ENCODE assay signal across 10 cellular contexts in the genomic region with DNA sequence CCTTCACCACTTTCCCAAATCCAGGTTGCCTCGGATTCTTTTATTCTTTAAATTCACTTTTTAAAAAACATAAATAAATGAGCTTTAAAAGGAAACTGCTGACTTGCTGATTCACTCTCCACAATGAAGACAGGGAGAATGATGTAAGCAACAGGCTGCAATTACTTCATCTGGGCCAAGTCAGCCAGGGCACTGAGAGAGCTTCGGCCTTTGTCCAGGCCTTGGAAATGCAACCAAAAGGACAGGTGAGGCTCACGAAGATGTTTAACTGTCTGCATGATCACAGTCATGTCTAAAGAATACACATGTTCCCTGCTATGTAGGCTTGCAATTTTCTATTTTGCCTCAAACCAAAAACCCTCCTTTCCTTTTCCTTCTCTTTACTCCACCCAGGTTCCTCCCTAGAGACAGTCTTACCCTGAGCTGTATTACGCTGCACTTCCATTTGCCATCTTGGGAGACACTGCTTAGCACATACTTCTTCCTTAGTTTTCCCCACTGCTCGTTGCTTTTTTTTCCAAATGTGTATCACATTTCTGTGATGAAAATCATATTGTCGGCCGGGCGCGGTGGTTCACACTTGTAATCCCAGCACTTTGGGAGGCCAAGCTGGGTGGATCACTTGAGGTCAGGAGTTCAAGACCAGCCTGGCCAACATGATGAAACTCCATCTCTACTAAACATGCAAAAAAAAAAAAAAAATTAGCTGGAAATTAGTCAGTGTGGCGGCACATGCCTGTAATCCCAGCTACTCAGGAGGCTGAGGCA. TPM values are rescaled to one million over a fixed set of nuclear protein-coding genes. Genes with fewer than 3 reads are reported as not detected.
DNase-seq lines count a peak whose midpoint lies in the region; ATAC-seq and TF ChIP-seq lines count a peak whose summit lies in the region.
"Had no signal": no experiment of that assay in that cellular context is flagged by ENCODE, and none has a peak within 500 bp of the region (broad histone marks: within the 10 kb centered on the region; RNA-seq: fewer than 3 reads in every experiment).

No MANE protein-coding gene starts in this region.

- ATAC-seq in activated B cell treated with CpG ODN at 0.5 μM for 24 hours (ENCODE audit: low read depth) (no peak), left ventricle myocardium superior (peak; percentile 9)

- intact Hi-C loops in activated B cell treated with CpG ODN at 0.5 μM for 24 hours (cut with micrococcal nuclease) (no loop called here), left ventricle myocardium superior (cut with micrococcal nuclease) (no loop called here)
- intact Hi-C loops in CD4-positive, alpha-beta memory T cell (cut with micrococcal nuclease), result no loop called here
- intact Hi-C loops in activated naive CD4-positive, alpha-beta T cell treated with anti-CD3 and anti-CD28 coated beads for 36 hours (cut with micrococcal nuclease), result no loop called here

- no peaks in the 10 kb centered on the region for H3K9me3 ChIP-seq in skeletal muscle satellite cell (replicated peaks; ENCODE audit: low read length)
- no peaks in the 10 kb centered on the region for H3K9me3 ChIP-seq in CD4-positive, alpha-beta memory T cell (ENCODE audit: control insufficient read depth in 1 of 2, low read length in 2 of 2)

- no peaks in the 10 kb centered on the region for H3K9me3 Mint-ChIP-seq in activated B cell treated with CpG ODN at 0.5 μM for 24 hours
- no peaks in the 10 kb centered on the region for H3K9me3 Mint-ChIP-seq in CD4-positive, alpha-beta memory T cell
- no peaks in the 10 kb centered on the region for H3K9me3 Mint-ChIP-seq in activated naive CD4-positive, alpha-beta T cell treated with anti-CD3 and anti-CD28 coated beads for 36 hours

- no peak overlapping the region for H3K4me2 ChIP-seq in skeletal muscle satellite cell (ENCODE audit: low read length)

- peaks cover 36% of the 10 kb centered on the region for H3K4me1 ChIP-seq in skeletal muscle satellite cell (ENCODE audit: control insufficient read depth, insufficient read depth, low read length)
- peaks cover 33% of the 10 kb centered on the region for H3K4me1 ChIP-seq in CD4-positive, alpha-beta memory T cell (ENCODE audit: insufficient read depth, low read length)

- CTCF ChIA-PET in activated B cell treated with CpG ODN at 0.5 μM for 24 hours (lab: Charles Lee), result interaction anchor here (1.2 kb wide), 1 partner anchor 71 kb away, joined by 3 read pairs; a partner anchor contains a TSS
- CTCF ChIA-PET in CD4-positive, alpha-beta memory T cell (lab: Charles Lee; ENCODE audit: partially characterized antibody), result no interaction called here
- CTCF ChIA-PET in activated naive CD4-positive, alpha-beta T cell treated with anti-CD3 and anti-CD28 coated beads for 36 hours (lab: Charles Lee), result no interaction called here

- H3K36me3 Mint-ChIP-seq in activated B cell treated with CpG ODN at 0.5 μM for 24 hours (ENCODE audit: low read depth), result no peaks in the 10 kb centered on the region
- H3K36me3 Mint-ChIP-seq in CD4-positive, alpha-beta memory T cell, result no peaks in the 10 kb centered on the region
- H3K36me3 Mint-ChIP-seq in activated naive CD4-positive, alpha-beta T cell treated with anti-CD3 and anti-CD28 coated beads for 36 hours (ENCODE audit: low read depth), result no peaks in the 10 kb centered on the region

- H3K27ac ChIP-seq in CD4-positive, alpha-beta memory T cell (ENCODE audit: low read depth, low read length), result no peak overlapping the region

- no peak overlapping the region for H3K4me3 Mint-ChIP-seq in activated B cell treated with CpG ODN at 0.5 μM for 24 hours
- H3K4me3 Mint-ChIP-seq in CD4-positive, alpha-beta memory T cell, result no peak overlapping the region
- no peak overlapping the region for H3K4me3 Mint-ChIP-seq in activated naive CD4-positive, alpha-beta T cell treated with anti-CD3 and anti-CD28 coated beads for 36 hours

- peak overlapping the region; percentile 26 for H3K9ac ChIP-seq in skeletal muscle satellite cell (ENCODE audit: low read depth, low read length)

- no peaks in the 10 kb centered on the region for H3K36me3 ChIP-seq in skeletal muscle satellite cell (ENCODE audit: insufficient read depth, low read length)
- H3K36me3 ChIP-seq in CD4-positive, alpha-beta memory T cell (ENCODE audit: insufficient read depth, low read length), result no peaks in the 10 kb centered on the region

- H3K4me1 Mint-ChIP-seq in activated B cell treated with CpG ODN at 0.5 μM for 24 hours, result peaks cover 64% of the 10 kb centered on the region
- H3K4me1 Mint-ChIP-seq in CD4-positive, alpha-beta memory T cell, result peaks cover 18 to 36% (median 23%) of the 10 kb centered on the region in 4 donors
- H3K4me1 Mint-ChIP-seq in activated naive CD4-positive, alpha-beta T cell treated with anti-CD3 and anti-CD28 coated beads for 36 hours (ENCODE audit: low read depth), result peaks cover 24% of the 10 kb centered on the region

- DNase-seq in H4 (ENCODE audit: low spot score) (peak; percentile 52), activated B cell treated with CpG ODN at 0.5 μM for 24 hours (no peak), left ventricle myocardium superior (no peak), NCI-H1417 (lab: John Stamatoyannopoulos, UW) (no peak)
- DNase-seq in CD4-positive, alpha-beta memory T cell, result no peak
- DNase-seq in stimulated activated CD4-positive, alpha-beta T cell treated with anti-CD3 and anti-CD28 coated beads, Interleukin-1b, Interleukin-23, amount 100 ng/mL, for 48 hours, result no peak
- DNase-seq in activated naive CD4-positive, alpha-beta T cell treated with anti-CD3 and anti-CD28 coated beads for 36 hours, result no peak

- H3K4me3 ChIP-seq in skeletal muscle satellite cell (ENCODE audit: low read length), result no peak overlapping the region
- H3K4me3 ChIP-seq in CD4-positive, alpha-beta memory T cell (ENCODE audit: low read length in 2 of 2), result no peak overlapping the region

- H3K27me3 ChIP-seq in skeletal muscle satellite cell (ENCODE audit: control insufficient read depth, insufficient read depth, low read length), result no peaks in the 10 kb centered on the region
- H3K27me3 ChIP-seq in CD4-positive, alpha-beta memory T cell (ENCODE audit: insufficient read depth, low read length), result no peaks in the 10 kb centered on the region

- peak overlapping the region; percentile 32 for H3K27ac Mint-ChIP-seq in activated B cell treated with CpG ODN at 0.5 μM for 24 hours
- no peak overlapping the region for H3K27ac Mint-ChIP-seq in CD4-positive, alpha-beta memory T cell
- no peak overlapping the region for H3K27ac Mint-ChIP-seq in activated naive CD4-positive, alpha-beta T cell treated with anti-CD3 and anti-CD28 coated beads for 36 hours

- TF ChIP-seq CTCF in activated B cell treated with CpG ODN at 0.5 μM for 24 hours (IDR thresholded peaks at IDR 0.05), result no peak

- H3K27me3 Mint-ChIP-seq in activated B cell treated with CpG ODN at 0.5 μM for 24 hours, result no peaks in the 10 kb centered on the region
- peaks cover 0 to 2% of the 10 kb centered on the region in 2 donors for H3K27me3 Mint-ChIP-seq in CD4-positive, alpha-beta memory T cell
- peaks cover 17% of the 10 kb centered on the region for H3K27me3 Mint-ChIP-seq in activated naive CD4-positive, alpha-beta T cell treated with anti-CD3 and anti-CD28 coated beads for 36 hours (ENCODE audit: low read depth)

- POLR2A ChIA-PET in activated B cell treated with CpG ODN at 0.5 μM for 24 hours (lab: Charles Lee), result interaction anchor here (0.8 to 4.4 kb wide), 3 partner anchors 7 to 75 kb away, joined by 3 to 51 read pairs (median 5); a partner anchor contains a TSS
- POLR2A ChIA-PET in CD4-positive, alpha-beta memory T cell (lab: Charles Lee; ENCODE audit: partially characterized antibody), result no interaction called here

RNA-seq across cellular contexts. Expression of a gene that starts 29.6 kb away (rescaled TPM):
- total RNA-seq in H4 (2014; rRNA removed; shearing (Covaris generic)), result 0.06 and 0.54 TPM in 2 replicates
- 5.5 and 6.7 TPM in 2 replicates for total RNA-seq in activated B cell treated with CpG ODN at 0.5 μM for 24 hours
- 586 TPM for total RNA-seq in left ventricle myocardium superior
- 0.51 TPM in 1 of 2 replicates, not detected in the other for total RNA-seq in skeletal muscle satellite cell (2012; rRNA removed)
- total RNA-seq in CD4-positive, alpha-beta memory T cell, result 1 to 10 TPM; 7.3 to 7.4 TPM
- 1 to 10 TPM; 2.0 to 2.6 TPM for polyA plus RNA-seq in CD4-positive, alpha-beta memory T cell
- 1 to 10 TPM in 1 of 2 experiments, under 1 TPM in 1; 0.72 to 1.5 TPM for total RNA-seq in activated naive CD4-positive, alpha-beta T cell treated with anti-CD3 and anti-CD28 coated beads for 36 hours
- total RNA-seq: RPMI7951 had no signal

RNA-seq across cellular contexts. Expression of a gene that starts 33.1 kb away (rescaled TPM):
- total RNA-seq in H4 (2014; rRNA removed; shearing (Covaris generic)), result 0.04 and 0.18 TPM in 2 replicates
- total RNA-seq in activated B cell treated with CpG ODN at 0.5 μM for 24 hours, result 0.56 and 1.1 TPM in 2 replicates
- total RNA-seq in left ventricle myocardium superior, result 1.3 TPM
- total RNA-seq in skeletal muscle satellite cell (2012; rRNA removed), result 0.22 TPM in 1 of 2 replicates, not detected in the other
- not detected for total RNA-seq in CD4-positive, alpha-beta memory T cell
- not detected for polyA plus RNA-seq in CD4-positive, alpha-beta memory T cell
- total RNA-seq in activated naive CD4-positive, alpha-beta T cell treated with anti-CD3 and anti-CD28 coated beads for 36 hours, result under 1 TPM in 1 of 2 experiments, not detected in 1; 0.19 TPM
- total RNA-seq: RPMI7951 had no signal
- polyA plus RNA-seq: neural cell had no signal

RNA-seq across cellular contexts. Expression of a gene that starts 46.5 kb away (rescaled TPM):
- 90.9 and 100 TPM in 2 replicates for total RNA-seq in H4 (2014; rRNA removed; shearing (Covaris generic))
- total RNA-seq in activated B cell treated with CpG ODN at 0.5 μM for 24 hours (58.8 and 58.9 TPM in 2 replicates), left ventricle myocardium superior (177 TPM)
- 10.6 and 15.1 TPM in 2 replicates for total RNA-seq in skeletal muscle satellite cell (2012; rRNA removed)
- 10 to 100 TPM; 46.1 to 48.9 TPM for total RNA-seq in CD4-positive, alpha-beta memory T cell
- 10 to 100 TPM; 78.4 to 88.2 TPM for polyA plus RNA-seq in CD4-positive, alpha-beta memory T cell
- total RNA-seq in activated naive CD4-positive, alpha-beta T cell treated with anti-CD3 and anti-CD28 coated beads for 36 hours, result 100 to 1,000 TPM; 104 to 113 TPM

RNA-seq across cellular contexts. Expression of a gene that starts 51.5 kb away (rescaled TPM):
- not detected in 2 replicates for total RNA-seq in H4 (2014; rRNA removed; shearing (Covaris generic))
- 41.2 and 43.8 TPM in 2 replicates for total RNA-seq in activated B cell treated with CpG ODN at 0.5 μM for 24 hours
- 10.3 TPM for total RNA-seq in left ventricle myocardium superior
- 1.7 and 2.0 TPM in 2 replicates for total RNA-seq in skeletal muscle satellite cell (2012; rRNA removed)
- total RNA-seq in CD4-positive, alpha-beta memory T cell, result 1 to 10 TPM; 1.2 to 1.4 TPM
- 1 to 10 TPM; 2.1 to 3.4 TPM for polyA plus RNA-seq in CD4-positive, alpha-beta memory T cell
- 1 to 10 TPM; 2.6 to 3.1 TPM for total RNA-seq in activated naive CD4-positive, alpha-beta T cell treated with anti-CD3 and anti-CD28 coated beads for 36 hours

Comparison
In these comparisons a context has a peak if more than half of its experiments do, and no peak if none do; other contexts are left out.
1. RNA of a gene that starts 29.6 kb away (total RNA-seq): 586 TPM in left ventricle myocardium superior (single experiment); 7.3 to 7.4 TPM in CD4-positive, alpha-beta memory T cell, 5.5 to 6.7 TPM in activated B cell treated with CpG ODN at 0.5 μM for 24 hours, 0.72 to 1.5 TPM in activated naive CD4-positive, alpha-beta T cell treated with anti-CD3 and anti-CD28 coated beads for 36 hours and 0.06 to 0.54 TPM in H4; every median in the first group is over 10 times any median in the second.